1 cellular context compared by ENCODE assay signal in the genomic region with DNA sequence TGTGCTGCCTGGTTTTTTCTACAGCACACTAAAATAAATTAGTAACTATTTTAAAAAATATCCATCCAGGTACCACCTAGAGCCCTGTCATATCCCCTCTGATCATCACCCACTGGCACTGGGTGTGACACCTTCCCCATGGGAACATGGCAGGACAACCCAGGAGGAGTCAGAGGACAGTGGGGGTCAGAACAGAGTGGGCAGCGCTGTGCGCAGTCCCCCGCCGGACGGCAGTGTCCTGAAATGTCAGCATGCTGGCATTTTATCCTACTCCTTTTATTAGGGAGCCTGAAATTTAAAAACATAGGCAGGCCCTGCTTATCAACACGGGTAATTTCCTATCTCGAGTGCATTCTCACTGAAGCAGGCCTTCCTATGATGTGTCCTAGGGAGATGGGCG.
TF ChIP-seq lines count a peak whose summit lies in the region.

No MANE protein-coding gene starts in this region.

TF ChIP-seq in SK-N-SH treated with all-trans-retinoic acid at 6 μM for 48 hours, 23 proteins besides CTCF, POLR2A, EP300 and RAD21 (continued from another document):
- TF ChIP-seq, protein P1, sequence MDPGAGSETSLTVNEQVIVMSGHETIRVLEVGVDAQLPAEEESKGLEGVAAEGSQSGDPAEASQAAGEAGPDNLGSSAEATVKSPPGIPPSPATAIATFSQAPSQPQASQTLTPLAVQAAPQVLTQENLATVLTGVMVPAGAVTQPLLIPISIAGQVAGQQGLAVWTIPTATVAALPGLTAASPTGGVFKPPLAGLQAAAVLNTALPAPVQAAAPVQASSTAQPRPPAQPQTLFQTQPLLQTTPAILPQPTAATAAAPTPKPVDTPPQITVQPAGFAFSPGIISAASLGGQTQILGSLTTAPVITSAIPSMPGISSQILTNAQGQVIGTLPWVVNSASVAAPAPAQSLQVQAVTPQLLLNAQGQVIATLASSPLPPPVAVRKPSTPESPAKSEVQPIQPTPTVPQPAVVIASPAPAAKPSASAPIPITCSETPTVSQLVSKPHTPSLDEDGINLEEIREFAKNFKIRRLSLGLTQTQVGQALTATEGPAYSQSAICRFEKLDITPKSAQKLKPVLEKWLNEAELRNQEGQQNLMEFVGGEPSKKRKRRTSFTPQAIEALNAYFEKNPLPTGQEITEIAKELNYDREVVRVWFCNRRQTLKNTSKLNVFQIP (CRISPR knock-in tag; IDR thresholded peaks at IDR 0.05; ENCODE audit: borderline replicate concordance, low read depth), result no peak
- TF ChIP-seq CSDC2 (CRISPR knock-in tag; IDR thresholded peaks at IDR 0.05), result no peak
- TF ChIP-seq BACH2 (CRISPR knock-in tag; IDR thresholded peaks at IDR 0.05; ENCODE audit: borderline replicate concordance), result no peak
